In genomic region chrX:139801397-139801813, GRCh38 we compare ENCODE assay signal across 18 cellular contexts.
DNase-seq lines count a peak whose midpoint lies in the region; ATAC-seq, FAIRE-seq and TF ChIP-seq lines count a peak whose summit lies in the region.
"Had no signal": no experiment of that assay in that cellular context is flagged by ENCODE, and none has a peak within 500 bp of the region (broad histone marks: within the 10 kb centered on the region; RNA-seq: fewer than 3 reads in every experiment).

No MANE protein-coding gene starts in this region.

- DNase-seq in GM12878 (ENCODE audit: low read depth, low spot score) (no peak), osteoblast (ENCODE audit: insufficient read length, low spot score, missing footprints) (no peak), WERI-Rb-1 (no peak), NCI-H446 (lab: John Stamatoyannopoulos, UW) (no peak)
- DNase-seq: activated CD4-positive, alpha-beta T cell treated with anti-CD3 and anti-CD28 coated beads for 48 hours; activated naive CD4-positive, alpha-beta T cell treated with Interleukin-2 at 50 U/mL for 16 hours; activated T-cell treated with anti-CD3 and anti-CD28 coated beads, Interleukin-2, amount 50 U/mL, for 72 hours; NCI-H1694; right lobe of liver; Right ventricle myocardium superior; stimulated activated CD4-positive, alpha-beta T cell treated with anti-CD3 and anti-CD28 coated beads, Interleukin-4, amount 100 ng/mL, for 24 hours; testis had no signal

- no TSS peak for BruUV-seq in GM12878 (replicated peaks; lab: Mats Ljungman, UMichigan)

- in situ Hi-C loops in GM12878 (cut with MboI): no loop called here

- SMC1A ChIA-PET in GM12878 (lab: Charles Lee; ENCODE audit: uncharacterized antibody, unreplicated experiment): no interaction called here

- H3K4me2 ChIP-seq in GM12878 (ENCODE audit: control insufficient read depth, insufficient read depth) (no peak overlapping the region), osteoblast (ENCODE audit: insufficient read depth, low read length) (no peak overlapping the region)

- 0% methylated on average over 3 of the region's 3 CpGs for WGBS in GM12878 (ENCODE audit: insufficient coverage, insufficient replicate concordance, low lambda C conversion rate, missing lambda C conversion rate)

- TF ChIP-seq CTCF in GM12878 (IDR thresholded peaks at IDR 0.05 in 2 of 3, conservative IDR thresholded peaks at IDR 0.05 in 1 of 3; ENCODE audit: control insufficient read depth in 2 of 3, extremely low read depth in 1 of 3, insufficient read depth in 1 of 3, low read depth in 3 of 3, low read length in 3 of 3) (no peak), osteoblast (IDR thresholded peaks at IDR 0.05; ENCODE audit: extremely low read depth, low read depth, low read length) (no peak), WERI-Rb-1 (IDR thresholded peaks at IDR 0.05; ENCODE audit: low read depth, low read length) (no peak)

- H4K20me1 ChIP-seq in GM12878 (ENCODE audit: control insufficient read depth, insufficient read depth) (no peaks in the 10 kb centered on the region), osteoblast (ENCODE audit: insufficient read depth, low read length) (no peaks in the 10 kb centered on the region)

- H2AFZ ChIP-seq in GM12878 (ENCODE audit: control insufficient read depth, low read depth, low read length) (no peak overlapping the region), osteoblast (ENCODE audit: low read length) (no peak overlapping the region)

- no peak overlapping the region for H3K9ac ChIP-seq in GM12878 (ENCODE audit: control insufficient read depth, insufficient read depth, low read length)

- peak in 1 of 2 experiments; percentile 78; a peak in 1 of 4 replicates for TF ChIP-seq EP300 in GM12878 (IDR thresholded peaks at IDR 0.05; ENCODE audit: borderline replicate concordance in 1 of 2, control insufficient read depth in 1 of 2, low read depth in 2 of 2, low read length in 2 of 2)

- POLR2A ChIA-PET in GM12878 (lab: Charles Lee): no interaction called here

- FAIRE-seq in GM12878 (lab: Jason Lieb, UNC): no peak
- FAIRE-seq: H1 had no signal

- ATAC-seq in GM18867 (IDR thresholded peaks at IDR 0.05; ENCODE audit: unreplicated experiment) (peak; percentile 81), GM19395 (IDR thresholded peaks at IDR 0.05; ENCODE audit: unreplicated experiment) (peak; percentile 57), HG03066 (IDR thresholded peaks at IDR 0.05; ENCODE audit: low read depth, unreplicated experiment) (peak; percentile 54), GM12878 (peak; percentile 91)
- ATAC-seq: stimulated activated memory B cell treated with anti-CD40 and anti-IgM and Interleukin-4, amounts not matched to agents 10 μg/mL and 1 μg/mL and 100 μg/mL, for 72 hours had no signal

- RAD21 ChIA-PET in GM12878 (lab: Charles Lee; ENCODE audit: unreplicated experiment): no interaction called here

- H3K27me3 ChIP-seq in GM12878 (replicated peaks in 1 of 2; ENCODE audit: control insufficient read depth in 2 of 2, insufficient read depth in 2 of 2, low read length in 1 of 2) (no peaks in the 10 kb centered on the region), osteoblast (ENCODE audit: insufficient read depth, low read length) (no peaks in the 10 kb centered on the region), WERI-Rb-1 (ENCODE audit: insufficient read depth, low read depth, severe bottlenecking) (no peaks in the 10 kb centered on the region)
- H3K27me3 ChIP-seq: right lobe of liver, testis had no signal

- no peaks in the 10 kb centered on the region for H3K9me3 ChIP-seq in GM12878 (replicated peaks; ENCODE audit: control insufficient read depth, insufficient read depth, low read length)
- no peaks in the 10 kb centered on the region for H3K9me3 ChIP-seq in osteoblast (ENCODE audit: low read depth, low read length)
- no peaks in the 10 kb centered on the region for H3K9me3 ChIP-seq in WERI-Rb-1 (ENCODE audit: severe bottlenecking)
- H3K9me3 ChIP-seq: right lobe of liver, testis had no signal

- TF ChIP-seq POLR2A in GM12878 (IDR thresholded peaks at IDR 0.05; ENCODE audit: low read depth, low read length): no peak

- H3K4me1 ChIP-seq in GM12878 (ENCODE audit: control insufficient read depth, insufficient read depth, low read length) (no peaks in the 10 kb centered on the region), osteoblast (ENCODE audit: insufficient read depth, low read length) (no peaks in the 10 kb centered on the region)
- H3K4me1 ChIP-seq: right lobe of liver, testis had no signal

- H3K79me2 ChIP-seq in GM12878 (ENCODE audit: control insufficient read depth, insufficient read depth, low read length) (no peaks in the 10 kb centered on the region), osteoblast (ENCODE audit: insufficient read depth, low read length) (no peaks in the 10 kb centered on the region)

- H3K4me3 ChIP-seq in GM12878 (no peak overlapping the region), osteoblast (ENCODE audit: insufficient read depth, low read length) (no peak overlapping the region), WERI-Rb-1 (ENCODE audit: low read depth, low read length) (no peak overlapping the region)
- H3K4me3 ChIP-seq: right lobe of liver, testis had no signal

- CTCF ChIA-PET in GM12878 (lab: Yijun Ruan, JAX): no interaction called here

- peaks cover 0 to under 1% of the 10 kb centered on the region in 2 experiments; a peak in 1 of 4 replicates for H3K36me3 ChIP-seq in GM12878 (ENCODE audit: control insufficient read depth in 2 of 2, insufficient read depth in 2 of 2, low read length in 1 of 2)
- H3K36me3 ChIP-seq in osteoblast (ENCODE audit: insufficient read depth, low read length): no peaks in the 10 kb centered on the region
- no peaks in the 10 kb centered on the region for H3K36me3 ChIP-seq in WERI-Rb-1

- TF ChIP-seq RAD21 in GM12878 (IDR thresholded peaks at IDR 0.05; ENCODE audit: insufficient read depth, low read depth, low read length): no peak

- intact Hi-C loops in GM12878 (cut with micrococcal nuclease; ENCODE audit: unreplicated experiment): no loop called here

- H3K27ac ChIP-seq in GM12878 (ENCODE audit: control insufficient read depth, insufficient read depth) (no peak overlapping the region), osteoblast (ENCODE audit: low read depth, low read length) (no peak overlapping the region), WERI-Rb-1 (no peak overlapping the region)
- H3K27ac ChIP-seq: C4-2B, right lobe of liver, testis had no signal

TF ChIP-seq in GM12878, 131 proteins besides CTCF, POLR2A, EP300 and RAD21:
- peak; percentile 66 for TF ChIP-seq ATF7 (IDR thresholded peaks at IDR 0.05; ENCODE audit: low read depth)
- TF ChIP-seq EGR1 (IDR thresholded peaks at IDR 0.05; ENCODE audit: borderline replicate concordance in 1 of 2, low read depth in 2 of 2, low read length in 2 of 2): no peak
- TF ChIP-seq BMI1 (IDR thresholded peaks at IDR 0.05; ENCODE audit: borderline replicate concordance): peak; percentile 31; the same call in 1 of the 2 replicates
- peak; percentile 56 for TF ChIP-seq IKZF1 (conservative IDR thresholded peaks at IDR 0.05)
- TF ChIP-seq ZNF217 (IDR thresholded peaks at IDR 0.05): 0 out of 2 replicates have a peak, but pooled peaks have one; percentile 32
- TF ChIP-seq RUNX3 (IDR thresholded peaks at IDR 0.05; ENCODE audit: low read length): peak; percentile 67
- TF ChIP-seq RELB (IDR thresholded peaks at IDR 0.05; ENCODE audit: low read depth): peak; percentile 41; the same call in 1 of the 2 replicates
- peak; percentile 37 for TF ChIP-seq MEF2B (IDR thresholded peaks at IDR 0.05; ENCODE audit: partially characterized antibody, poor library complexity, severe bottlenecking)
- TF ChIP-seq DPF2 (IDR thresholded peaks at IDR 0.05): peak; percentile 70; the same call in 1 of the 2 replicates
- TF ChIP-seq SIN3A (IDR thresholded peaks at IDR 0.05; ENCODE audit: low read depth, low read length): no peak
- TF ChIP-seq IKZF2 (IDR thresholded peaks at IDR 0.05): peak; percentile 46 to 61; a peak in 2 of 4 replicates
- TF ChIP-seq, protein P1, sequence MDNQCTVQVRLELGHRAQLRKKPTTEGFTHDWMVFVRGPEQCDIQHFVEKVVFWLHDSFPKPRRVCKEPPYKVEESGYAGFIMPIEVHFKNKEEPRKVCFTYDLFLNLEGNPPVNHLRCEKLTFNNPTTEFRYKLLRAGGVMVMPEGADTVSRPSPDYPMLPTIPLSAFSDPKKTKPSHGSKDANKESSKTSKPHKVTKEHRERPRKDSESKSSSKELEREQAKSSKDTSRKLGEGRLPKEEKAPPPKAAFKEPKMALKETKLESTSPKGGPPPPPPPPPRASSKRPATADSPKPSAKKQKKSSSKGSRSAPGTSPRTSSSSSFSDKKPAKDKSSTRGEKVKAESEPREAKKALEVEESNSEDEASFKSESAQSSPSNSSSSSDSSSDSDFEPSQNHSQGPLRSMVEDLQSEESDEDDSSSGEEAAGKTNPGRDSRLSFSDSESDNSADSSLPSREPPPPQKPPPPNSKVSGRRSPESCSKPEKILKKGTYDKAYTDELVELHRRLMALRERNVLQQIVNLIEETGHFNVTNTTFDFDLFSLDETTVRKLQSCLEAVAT (IDR thresholded peaks at IDR 0.05): no peak
- no peak for TF ChIP-seq TBL1XR1 (IDR thresholded peaks at IDR 0.05; ENCODE audit: low read depth, low read length)
- no peak for TF ChIP-seq BRCA1 (IDR thresholded peaks at IDR 0.05; ENCODE audit: low read depth, low read length)
- TF ChIP-seq MTA2 (IDR thresholded peaks at IDR 0.05; ENCODE audit: low read depth): peak; percentile 93
- TF ChIP-seq NR2F1 (conservative IDR thresholded peaks at IDR 0.05): 0 out of 2 replicates have a peak, but pooled peaks have one; percentile 19
- TF ChIP-seq BHLHE40 (IDR thresholded peaks at IDR 0.05; ENCODE audit: borderline replicate concordance in 1 of 2, low read depth in 2 of 2, low read length in 1 of 2): peak in 1 of 2 experiments; percentile 20; a peak in 1 of 4 replicates
TF ChIP-seq in GM12878: peak in this region for 12.
